Comparison of ENCODE assay signal across 8 cellular contexts in genomic region chr5:169583101-169583423, GRCh38. TPM values are rescaled to one million over a fixed set of nuclear protein-coding genes. Genes with fewer than 3 reads are reported as not detected.
DNase-seq lines count a peak whose midpoint lies in the region; ATAC-seq and TF ChIP-seq lines count a peak whose summit lies in the region.

No MANE protein-coding gene starts in this region.

- H2AK5ac ChIP-seq in mesendoderm (ENCODE audit: low read length), result no peak overlapping the region

- no peak for DNase-seq in MCF 10A (ENCODE audit: unreplicated experiment)
- DNase-seq in mesendoderm, result no peak
- no peak for DNase-seq in activated gamma-delta T cell treated with Interleukin-2 at 50 U/mL for 16 hours
- DNase-seq in GM20000 (ENCODE audit: low spot score), result no peak
- DNase-seq in cerebellum (ENCODE audit: low spot score), result no peak
- no peak for DNase-seq in foreskin melanocyte

- no TSS peak for BruUV-seq in MCF 10A (replicated peaks; lab: Mats Ljungman, UMichigan)

- no peaks in the 10 kb centered on the region for H3K36me3 Mint-ChIP-seq in MCF 10A (ENCODE audit: insufficient read depth, unreplicated experiment)

- H3K27ac Mint-ChIP-seq in MCF 10A (ENCODE audit: low read depth, unreplicated experiment), result peak overlapping the region; percentile 98

- POLR2A ChIA-PET in MCF 10A (lab: Yijun Ruan, JAX), result interaction anchor here (0.7 to 2.5 kb wide), 7 partner anchors 9 to 1029 kb away, joined by 3 to 14 read pairs (median 3); no protein-coding TSS in a partner anchor

- no peak for TF ChIP-seq CTCF in MCF 10A (IDR thresholded peaks at IDR 0.05; ENCODE audit: unreplicated experiment)
- TF ChIP-seq CTCF in GM20000 (IDR thresholded peaks at IDR 0.05; ENCODE audit: extremely low read depth, missing control alignments), result no peak

- H2BK5ac ChIP-seq in mesendoderm (ENCODE audit: low read length), result no peak overlapping the region

- intact Hi-C loops in MCF 10A (cut with micrococcal nuclease), result loop anchor here (1.0 to 5.0 kb wide), 4 partner anchors 113 to 1096 kb away; partner anchors contain the start of genes PANK3 and RARS1

- CTCF ChIA-PET in MCF 10A (lab: Yijun Ruan, JAX), result interaction anchor here (0.6 to 11.0 kb wide), 14 partner anchors 15 to 903 kb away, joined by 3 to 135 read pairs (median 6); partner anchors contain the start of gene INSYN2B

- peak overlapping the region; percentile 78 for H3K9ac ChIP-seq in mesendoderm (ENCODE audit: low read length)

- no peaks in the 10 kb centered on the region for H3K27me3 ChIP-seq in mesendoderm (ENCODE audit: insufficient read depth, low read length, poor library complexity)

- peak overlapping the region; percentile 97 for H3K4me3 Mint-ChIP-seq in MCF 10A (ENCODE audit: unreplicated experiment)

- H3K23ac ChIP-seq in mesendoderm (ENCODE audit: low read length), result no peak overlapping the region

- no peaks in the 10 kb centered on the region for H3K4me1 ChIP-seq in mesendoderm (ENCODE audit: control insufficient read depth, low read depth, low read length)

- H3K4me1 Mint-ChIP-seq in MCF 10A (ENCODE audit: insufficient read depth, unreplicated experiment), result peaks cover 30% of the 10 kb centered on the region

- peak overlapping the region; percentile 66 for H3K4me3 ChIP-seq in mesendoderm (ENCODE audit: low read length)

- no peaks in the 10 kb centered on the region for H3K36me3 ChIP-seq in mesendoderm (ENCODE audit: control insufficient read depth, insufficient read depth, low read length)

- peaks cover 30% of the 10 kb centered on the region for H3K79me2 ChIP-seq in mesendoderm (ENCODE audit: control insufficient read depth, insufficient read depth, low read length)

- H3K4ac ChIP-seq in mesendoderm (ENCODE audit: low read depth, low read length), result peak overlapping the region; percentile 70

- H3K9me3 Mint-ChIP-seq in MCF 10A (ENCODE audit: unreplicated experiment), result no peaks in the 10 kb centered on the region

- no peak overlapping the region for H2BK120ac ChIP-seq in mesendoderm (ENCODE audit: low read depth, low read length)

- no CpG with 5 or more reads among the region's 7 CpGs for WGBS in mesendoderm (ENCODE audit: extremely low coverage, insufficient coverage, low lambda C conversion rate)

- peak overlapping the region; percentile 90 for H4K8ac ChIP-seq in mesendoderm (ENCODE audit: low read depth, low read length)

- no peak overlapping the region for H4K5ac ChIP-seq in mesendoderm (ENCODE audit: low read length)

- no peaks in the 10 kb centered on the region for H3K27me3 Mint-ChIP-seq in MCF 10A (ENCODE audit: insufficient read depth, unreplicated experiment)

- no peak overlapping the region for H3K27ac ChIP-seq in mesendoderm (ENCODE audit: low read depth, low read length)

- H3K18ac ChIP-seq in mesendoderm (ENCODE audit: low read length), result peak overlapping the region; percentile 79

- H2BK15ac ChIP-seq in mesendoderm (replicated peaks; ENCODE audit: low read depth), result no peak overlapping the region

- peak; percentile 43 for ATAC-seq in GM19455 (IDR thresholded peaks at IDR 0.05; ENCODE audit: unreplicated experiment)
- ATAC-seq in HG03378 (IDR thresholded peaks at IDR 0.05; ENCODE audit: unreplicated experiment), result peak; percentile 32

- peak overlapping the region; percentile 59 for H3K4me2 ChIP-seq in mesendoderm (ENCODE audit: low read length)

- peaks cover 19% of the 10 kb centered on the region for H3K79me1 ChIP-seq in mesendoderm (ENCODE audit: low read length)

- H3K56ac ChIP-seq in mesendoderm (ENCODE audit: low read length), result peak overlapping the region; percentile 73

RNA-seq across cellular contexts. Expression of gene SPDL1, which starts 0.5 kb away (rescaled TPM):
- total RNA-seq in MCF 10A (2022), result 40.6 and 51.3 TPM in 2 replicates
- 60.5 TPM for polyA plus RNA-seq in mesendoderm (2013, experiment 1 of 2)
- polyA plus RNA-seq in mesendoderm (2013, experiment 2 of 2), result 60.8 TPM
- 27.4 TPM for total RNA-seq in cerebellum

RNA-seq across cellular contexts. Expression of gene DOCK2, which starts 54.0 kb away (rescaled TPM):
- total RNA-seq in MCF 10A (2022), result 0.39 and 0.42 TPM in 2 replicates
- 2.4 TPM for polyA plus RNA-seq in mesendoderm (2013, experiment 1 of 2)
- 2.4 TPM for polyA plus RNA-seq in mesendoderm (2013, experiment 2 of 2)
- total RNA-seq in cerebellum, result 5.8 TPM
